3 cellular contexts compared by ENCODE assay signal in genomic region chr13:28327761-28328607, GRCh38.
TF ChIP-seq lines count a peak whose summit lies in the region.

No MANE protein-coding gene starts in this region.

TF ChIP-seq in IMR-90, 13 proteins besides CTCF, POLR2A, EP300 and RAD21:
- TF ChIP-seq RCOR1 (IDR thresholded peaks at IDR 0.05; ENCODE audit: insufficient replicate concordance, low read length) = no peak
- no peak for TF ChIP-seq NFE2L2 (IDR thresholded peaks at IDR 0.05; ENCODE audit: low read depth, low read length)

TF ChIP-seq in endothelial cell of umbilical vein, 7 proteins besides CTCF, POLR2A, EP300 and RAD21:
- TF ChIP-seq JUN (IDR thresholded peaks at IDR 0.05; ENCODE audit: borderline replicate concordance, insufficient read depth, insufficient read length, low read depth) (no peak), POLR2AphosphoS5 (IDR thresholded peaks at IDR 0.05; ENCODE audit: insufficient read depth, low read depth, low read length) (no peak), MAX (IDR thresholded peaks at IDR 0.05; ENCODE audit: insufficient read depth, insufficient read length) (no peak), GATA2 (IDR thresholded peaks at IDR 0.05; ENCODE audit: insufficient read depth, insufficient read length, low read depth, low read length) (no peak), MYC (IDR thresholded peaks at IDR 0.05; ENCODE audit: low read depth, low read length) (no peak), FOS (IDR thresholded peaks at IDR 0.05; ENCODE audit: borderline replicate concordance, insufficient read depth, low read length) (no peak), EZH2 (IDR thresholded peaks at IDR 0.05; ENCODE audit: borderline replicate concordance, low read depth, low read length, severe bottlenecking) (no peak)
TF ChIP-seq in endothelial cell of umbilical vein: peak in this region for 0.

TF ChIP-seq in GM23338, 12 proteins besides CTCF, POLR2A, EP300 and RAD21:
- TF ChIP-seq REST (IDR thresholded peaks at IDR 0.05; ENCODE audit: unreplicated experiment) = no peak
- TF ChIP-seq NANOG (IDR thresholded peaks at IDR 0.05; ENCODE audit: borderline replicate concordance) = no peak
- TF ChIP-seq ZNF114 (CRISPR knock-in tag; IDR thresholded peaks at IDR 0.05) = no peak
- no peak for TF ChIP-seq JUNB (IDR thresholded peaks at IDR 0.05; ENCODE audit: unreplicated experiment)
- no peak for TF ChIP-seq POLR2AphosphoS5 (IDR thresholded peaks at IDR 0.05; ENCODE audit: low read depth)
